ENCODE assay signal across 20 cellular contexts in genomic region chr3:122395582-122395981, GRCh38.
"Had no signal": no experiment of that assay in that cellular context is flagged by ENCODE, and none has a peak within 500 bp of the region (broad histone marks: within the 10 kb centered on the region; RNA-seq: fewer than 3 reads in every experiment).

No MANE protein-coding gene starts in this region.

- H3K36me3 ChIP-seq: adrenal gland, left ventricle myocardium inferior, thyroid gland had no signal

- H3K27me3 ChIP-seq: adrenal gland, foreskin keratinocyte, thyroid gland had no signal

- H3K9me3 Mint-ChIP-seq: activated CD4-positive, alpha-beta T cell treated with anti-CD3 and anti-CD28 coated beads, Interleukin-2, amount 10 ng/mL, durations not matched to agents 7 days and 5 days; activated naive CD4-positive, alpha-beta T cell treated with anti-CD3 and anti-CD28 coated beads, Interleukin-2, amount 10 ng/mL, durations not matched to agents 7 days and 5 days; memory B cell; natural killer cell; stimulated activated naive B cell treated with anti-CD40 and anti-IgM and Interleukin-4, amounts not matched to agents 10 μg/mL and 1 μg/mL and 100 μg/mL, for 72 hours; T-helper 1 cell treated with Interleukin-12 subunit alpha and Interleukin-12 subunit beta and Interleukin-4 antibody, amounts not matched to agents 30 μg/mL and 1 μg/mL, for 36 hours had no signal

- H3K4me1 ChIP-seq: thyroid gland had no signal

- H3K4me3 ChIP-seq: adrenal gland, left ventricle myocardium inferior, thyroid gland had no signal

- ATAC-seq: esophagus mucosa; foreskin keratinocyte; natural killer cell; stimulated activated naive B cell treated with anti-CD40 and anti-IgM and Interleukin-4, amounts not matched to agents 10 μg/mL and 1 μg/mL and 100 μg/mL, for 72 hours had no signal

- H3K27ac ChIP-seq: adrenal gland, foreskin keratinocyte, left ventricle myocardium inferior, thyroid gland had no signal

- H3K27ac Mint-ChIP-seq: activated CD4-positive, alpha-beta T cell treated with anti-CD3 and anti-CD28 coated beads, Interleukin-2, amount 10 ng/mL, durations not matched to agents 7 days and 5 days; activated naive CD4-positive, alpha-beta T cell treated with anti-CD3 and anti-CD28 coated beads, Interleukin-2, amount 10 ng/mL, durations not matched to agents 7 days and 5 days; memory B cell; natural killer cell; stimulated activated naive B cell treated with anti-CD40 and anti-IgM and Interleukin-4, amounts not matched to agents 10 μg/mL and 1 μg/mL and 100 μg/mL, for 72 hours; T-helper 1 cell treated with Interleukin-12 subunit alpha and Interleukin-12 subunit beta and Interleukin-4 antibody, amounts not matched to agents 30 μg/mL and 1 μg/mL, for 36 hours had no signal

- H3K27me3 Mint-ChIP-seq: activated CD4-positive, alpha-beta T cell treated with anti-CD3 and anti-CD28 coated beads, Interleukin-2, amount 10 ng/mL, durations not matched to agents 7 days and 5 days; activated naive CD4-positive, alpha-beta T cell treated with anti-CD3 and anti-CD28 coated beads, Interleukin-2, amount 10 ng/mL, durations not matched to agents 7 days and 5 days; memory B cell; stimulated activated naive B cell treated with anti-CD40 and anti-IgM and Interleukin-4, amounts not matched to agents 10 μg/mL and 1 μg/mL and 100 μg/mL, for 72 hours had no signal

- H3K4me3 Mint-ChIP-seq: activated CD4-positive, alpha-beta T cell treated with anti-CD3 and anti-CD28 coated beads, Interleukin-2, amount 10 ng/mL, durations not matched to agents 7 days and 5 days; activated naive CD4-positive, alpha-beta T cell treated with anti-CD3 and anti-CD28 coated beads, Interleukin-2, amount 10 ng/mL, durations not matched to agents 7 days and 5 days; memory B cell; natural killer cell; stimulated activated naive B cell treated with anti-CD40 and anti-IgM and Interleukin-4, amounts not matched to agents 10 μg/mL and 1 μg/mL and 100 μg/mL, for 72 hours; T-helper 1 cell treated with Interleukin-12 subunit alpha and Interleukin-12 subunit beta and Interleukin-4 antibody, amounts not matched to agents 30 μg/mL and 1 μg/mL, for 36 hours had no signal

- DNase-seq: activated CD4-positive, alpha-beta T cell treated with anti-CD3 and anti-CD28 coated beads, Interleukin-2, amount 10 ng/mL, durations not matched to agents 7 days and 5 days; activated CD4-positive, CD25-positive, alpha-beta regulatory T cell; activated naive CD4-positive, alpha-beta T cell treated with anti-CD3 and anti-CD28 coated beads, Interleukin-2, amount 10 ng/mL, durations not matched to agents 7 days and 5 days; activated T-cell treated with anti-CD3 and anti-CD28 coated beads, Interleukin-2, amount 50 U/mL, for 1 hour; adrenal gland; foreskin keratinocyte; glutamatergic neuron; hypothalamus; kidney; left ventricle myocardium inferior; natural killer cell; retina; stimulated activated CD4-positive, alpha-beta T cell treated with anti-CD3 and anti-CD28 coated beads, Interleukin-2, amount 100 ng/mL, for 48 hours; stimulated activated naive B cell treated with anti-CD40 and anti-IgM and Interleukin-4, amounts not matched to agents 10 μg/mL and 1 μg/mL and 100 μg/mL, for 72 hours; thyroid gland had no signal

- FAIRE-seq: colon, endometrium, kidney had no signal

- H3K36me3 Mint-ChIP-seq: natural killer cell had no signal

- H3K9me3 ChIP-seq: adrenal gland, left ventricle myocardium inferior, thyroid gland had no signal
